ENCODE assay signal across 11 cellular contexts in the genomic region with DNA sequence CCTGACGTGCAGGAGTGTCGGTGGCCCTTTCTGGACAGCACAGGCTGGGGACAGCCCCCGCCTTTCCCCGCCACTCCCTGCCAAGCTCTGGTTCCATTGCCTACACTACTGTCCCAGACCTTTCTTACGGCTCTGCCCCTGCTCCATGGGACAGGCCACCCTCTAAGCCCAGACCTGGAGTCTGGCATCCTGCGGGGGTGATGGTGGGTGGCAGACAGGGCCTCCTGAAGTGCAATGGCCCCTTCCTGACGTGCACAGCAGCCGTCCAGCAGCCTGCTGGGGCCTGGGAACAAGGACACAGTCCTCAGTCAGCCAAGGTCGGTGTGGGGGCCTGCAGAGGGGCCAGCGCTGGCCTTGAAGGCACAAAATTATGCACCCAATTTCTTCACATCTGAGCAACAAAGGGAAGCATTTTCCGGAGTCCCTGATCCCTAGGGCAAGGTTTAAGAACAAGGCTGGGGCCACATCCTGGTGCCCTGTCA.
DNase-seq lines count a peak whose midpoint lies in the region; ATAC-seq and TF ChIP-seq lines count a peak whose summit lies in the region.
"Had no signal": no experiment of that assay in that cellular context is flagged by ENCODE, and none has a peak within 500 bp of the region (broad histone marks: within the 10 kb centered on the region; RNA-seq: fewer than 3 reads in every experiment).

No MANE protein-coding gene starts in this region.

- peaks cover 34 to 46% of the 10 kb centered on the region in 2 donors for H3K4me1 ChIP-seq in thyroid gland

- CTCF ChIA-PET in activated CD8-positive, alpha-beta T cell treated with anti-CD3 and anti-CD28 coated beads, Interleukin-2, amount 10 ng/mL, durations not matched to agents 7 days and 5 days (lab: Charles Lee) = no interaction called here

- H3K4me3 Mint-ChIP-seq in brain = no peak overlapping the region
- no peak overlapping the region for H3K4me3 Mint-ChIP-seq in mesothelial cell of epicardium
- H3K4me3 Mint-ChIP-seq in activated CD8-positive, alpha-beta T cell treated with anti-CD3 and anti-CD28 coated beads, Interleukin-2, amount 10 ng/mL, durations not matched to agents 7 days and 5 days = no peak overlapping the region

- peak; percentile 1 for DNase-seq in activated gamma-delta T cell treated with Interleukin-2 at 50 U/mL for 16 hours
- no peak for DNase-seq in activated gamma-delta T cell (lab: John Stamatoyannopoulos, UW)
- DNase-seq in mesothelial cell of epicardium (ENCODE audit: low spot score in 2 of 2, unreplicated experiment in 2 of 2) = peak; percentile 11 to 21
- DNase-seq in thyroid gland = peak in 1 of 2 donors; percentile 1
- no peak for DNase-seq in cerebellar nuclear complex (lab: John Stamatoyannopoulos, UW)
- no peak for DNase-seq in activated CD8-positive, alpha-beta T cell treated with anti-CD3 and anti-CD28 coated beads, Interleukin-2, amount 10 ng/mL, durations not matched to agents 7 days and 5 days
- DNase-seq in NCI-H526 treated with DMSO at 0.1 percent for 48 hours (lab: John Stamatoyannopoulos, UW) = no peak
- DNase-seq: activated CD4-positive, CD25-positive, alpha-beta regulatory T cell; NCI-H1930 had no signal

- no peaks in the 10 kb centered on the region for H3K36me3 ChIP-seq in thyroid gland

- no peak for TF ChIP-seq CTCF in brain (conservative IDR thresholded peaks at IDR 0.05)
- TF ChIP-seq CTCF in mesothelial cell of epicardium (IDR thresholded peaks at IDR 0.05; ENCODE audit: unreplicated experiment) = no peak
- no peak for TF ChIP-seq CTCF in thyroid gland (IDR thresholded peaks at IDR 0.05)

- no peaks in the 10 kb centered on the region for H3K36me3 Mint-ChIP-seq in brain
- H3K36me3 Mint-ChIP-seq in mesothelial cell of epicardium = peaks cover 2% of the 10 kb centered on the region
- no peaks in the 10 kb centered on the region for H3K36me3 Mint-ChIP-seq in activated CD8-positive, alpha-beta T cell treated with anti-CD3 and anti-CD28 coated beads, Interleukin-2, amount 10 ng/mL, durations not matched to agents 7 days and 5 days (ENCODE audit: low read depth)
- H3K36me3 Mint-ChIP-seq: activated naive CD4-positive, alpha-beta T cell treated with anti-CD3 and anti-CD28 coated beads, Interleukin-2, amount 50 U/mL, for 72 hours had no signal

- no peaks in the 10 kb centered on the region for H3K9me3 ChIP-seq in thyroid gland

- H3K9me3 Mint-ChIP-seq in brain (peaks cover 0 to 16% (median 13%) of the 10 kb centered on the region in 5 experiments), mesothelial cell of epicardium (peaks cover 10% of the 10 kb centered on the region)
- no peaks in the 10 kb centered on the region for H3K9me3 Mint-ChIP-seq in activated CD8-positive, alpha-beta T cell treated with anti-CD3 and anti-CD28 coated beads, Interleukin-2, amount 10 ng/mL, durations not matched to agents 7 days and 5 days (ENCODE audit: insufficient read depth)
- H3K9me3 Mint-ChIP-seq: activated naive CD4-positive, alpha-beta T cell treated with anti-CD3 and anti-CD28 coated beads, Interleukin-2, amount 50 U/mL, for 72 hours had no signal

- peak overlapping the region; percentile 11 to 93 (median 92) for H3K27ac ChIP-seq in thyroid gland

- WGBS in thyroid gland, 2 donors = 84 to 86% methylated on average over 4 to 11 of the region's 11 CpGs

- no peak overlapping the region for H3K4me3 ChIP-seq in thyroid gland (replicated peaks in 1 of 3)

- H3K27ac Mint-ChIP-seq in brain (peak overlapping the region in 3 of 5 experiments; percentile 66 to 91 (median 88)), mesothelial cell of epicardium (peak overlapping the region; percentile 9)
- no peak overlapping the region for H3K27ac Mint-ChIP-seq in activated CD8-positive, alpha-beta T cell treated with anti-CD3 and anti-CD28 coated beads, Interleukin-2, amount 10 ng/mL, durations not matched to agents 7 days and 5 days
- H3K27ac Mint-ChIP-seq: activated naive CD4-positive, alpha-beta T cell treated with anti-CD3 and anti-CD28 coated beads, Interleukin-2, amount 50 U/mL, for 72 hours had no signal

- TF ChIP-seq POLR2A in thyroid gland (IDR thresholded peaks at IDR 0.05) = no peak

- intact Hi-C loops in thyroid gland (cut with DNase I) = no loop called here

- H3K27me3 Mint-ChIP-seq in brain (peaks cover 23% of the 10 kb centered on the region), mesothelial cell of epicardium (ENCODE audit: low read depth) (no peaks in the 10 kb centered on the region)
- peaks cover 4% of the 10 kb centered on the region for H3K27me3 Mint-ChIP-seq in activated CD8-positive, alpha-beta T cell treated with anti-CD3 and anti-CD28 coated beads, Interleukin-2, amount 10 ng/mL, durations not matched to agents 7 days and 5 days (ENCODE audit: low read depth)

- no peak for ATAC-seq in activated CD8-positive, alpha-beta T cell treated with anti-CD3 and anti-CD28 coated beads, Interleukin-2, amount 10 ng/mL, durations not matched to agents 7 days and 5 days

- no peaks in the 10 kb centered on the region for H3K27me3 ChIP-seq in thyroid gland

- POLR2A ChIA-PET in activated CD8-positive, alpha-beta T cell treated with anti-CD3 and anti-CD28 coated beads, Interleukin-2, amount 10 ng/mL, durations not matched to agents 7 days and 5 days (lab: Charles Lee) = no interaction called here

- H3K4me1 Mint-ChIP-seq in brain = peaks cover 40% of the 10 kb centered on the region
- peaks cover 53% of the 10 kb centered on the region for H3K4me1 Mint-ChIP-seq in mesothelial cell of epicardium
- peaks cover 10% of the 10 kb centered on the region for H3K4me1 Mint-ChIP-seq in activated CD8-positive, alpha-beta T cell treated with anti-CD3 and anti-CD28 coated beads, Interleukin-2, amount 10 ng/mL, durations not matched to agents 7 days and 5 days (ENCODE audit: low read depth)

Comparison
In these comparisons a context has a peak if more than half of its experiments do, and no peak if none do; other contexts are left out.
1. DNase-seq: peak in activated gamma-delta T cell treated with Interleukin-2 at 50 U/mL for 16 hours (single experiment) and mesothelial cell of epicardium (2 of 2); none in activated gamma-delta T cell (single experiment), cerebellar nuclear complex (0 of 2), activated CD8-positive, alpha-beta T cell treated with anti-CD3 and anti-CD28 coated beads, Interleukin-2, amount 10 ng/mL, durations not matched to agents 7 days and 5 days (single experiment) and NCI-H526 treated with DMSO at 0.1 percent for 48 hours (single experiment).